Comparison of ENCODE assay signal across 18 cellular contexts in genomic region chr6:67759001-67759400, GRCh38.
DNase-seq lines count a peak whose midpoint lies in the region; TF ChIP-seq lines count a peak whose summit lies in the region.
"Had no signal": no experiment of that assay in that cellular context is flagged by ENCODE, and none has a peak within 500 bp of the region (broad histone marks: within the 10 kb centered on the region; RNA-seq: fewer than 3 reads in every experiment).

No MANE protein-coding gene starts in this region.

- H3K4me1 Mint-ChIP-seq in activated T-helper 2 cell treated with anti-CD3 and anti-CD28 coated beads, Interferon-gamma antibody, Interleukin-2, Interleukin-4, amounts not matched to agents 10 μg/mL and 5 μg/mL and 100 μg/mL, durations not matched to agents 14 hours and 24 hours and 36 hours (ENCODE audit: low read depth) = no peaks in the 10 kb centered on the region
- H3K4me1 Mint-ChIP-seq: B cell; CD4-positive, CD25-positive, alpha-beta regulatory T cell; CD8-positive, alpha-beta memory T cell; IgD-negative memory B cell had no signal

- H3K36me3 ChIP-seq in ACC112 (ENCODE audit: insufficient read depth, low read length) (no peaks in the 10 kb centered on the region), left ventricle myocardium inferior (no peaks in the 10 kb centered on the region)
- H3K36me3 ChIP-seq: BLaER1 treated with 17β-estradiol and CSF1 and Interleukin-3, amounts not matched to agents 10 nM and 100 nM had no signal

- H3K4me3 Mint-ChIP-seq in activated T-helper 2 cell treated with anti-CD3 and anti-CD28 coated beads, Interferon-gamma antibody, Interleukin-2, Interleukin-4, amounts not matched to agents 10 μg/mL and 5 μg/mL and 100 μg/mL, durations not matched to agents 14 hours and 24 hours and 36 hours (ENCODE audit: low read depth) = no peak overlapping the region
- H3K4me3 Mint-ChIP-seq: B cell; CD4-positive, CD25-positive, alpha-beta regulatory T cell; CD8-positive, alpha-beta memory T cell; HFFc6; IgD-negative memory B cell had no signal

- H3K9me3 Mint-ChIP-seq in activated T-helper 2 cell treated with anti-CD3 and anti-CD28 coated beads, Interferon-gamma antibody, Interleukin-2, Interleukin-4, amounts not matched to agents 10 μg/mL and 5 μg/mL and 100 μg/mL, durations not matched to agents 14 hours and 24 hours and 36 hours = peaks cover 11% of the 10 kb centered on the region

- CTCF ChIA-PET in RWPE1 (lab: Yijun Ruan, JAX) = no interaction called here

- no peak for TF ChIP-seq CTCF in RWPE1 (conservative IDR thresholded peaks at IDR 0.05; ENCODE audit: low read depth)
- no peak for TF ChIP-seq CTCF in fibroblast of the aortic adventitia (IDR thresholded peaks at IDR 0.05; ENCODE audit: insufficient read depth, low read length)
- TF ChIP-seq CTCF in left ventricle myocardium inferior (IDR thresholded peaks at IDR 0.05; ENCODE audit: borderline replicate concordance) = no peak

- H3K27me3 ChIP-seq in ACC112 (ENCODE audit: insufficient read depth, low read length) (no peaks in the 10 kb centered on the region), left ventricle myocardium inferior (ENCODE audit: low read depth) (no peaks in the 10 kb centered on the region)
- H3K27me3 ChIP-seq: BLaER1 treated with 17β-estradiol and CSF1 and Interleukin-3, amounts not matched to agents 10 nM and 100 nM had no signal

- H3K79me2 ChIP-seq in ACC112 (ENCODE audit: control insufficient read depth, insufficient read depth, low read length, unreplicated experiment) = no peaks in the 10 kb centered on the region

- no peak overlapping the region for H3K4me3 ChIP-seq in ACC112 (ENCODE audit: low read depth, low read length)
- no peak overlapping the region for H3K4me3 ChIP-seq in fibroblast of the aortic adventitia (ENCODE audit: low read depth, low read length)
- no peak overlapping the region for H3K4me3 ChIP-seq in left ventricle myocardium inferior
- H3K4me3 ChIP-seq: A549; BLaER1 treated with 17β-estradiol and CSF1 and Interleukin-3, amounts not matched to agents 10 nM and 100 nM; GM23248 had no signal

- H3K27ac Mint-ChIP-seq in activated T-helper 2 cell treated with anti-CD3 and anti-CD28 coated beads, Interferon-gamma antibody, Interleukin-2, Interleukin-4, amounts not matched to agents 10 μg/mL and 5 μg/mL and 100 μg/mL, durations not matched to agents 14 hours and 24 hours and 36 hours = no peak overlapping the region
- H3K27ac Mint-ChIP-seq: B cell; CD4-positive, CD25-positive, alpha-beta regulatory T cell; CD8-positive, alpha-beta memory T cell; HFFc6; IgD-negative memory B cell had no signal

- H3K36me3 Mint-ChIP-seq in activated T-helper 2 cell treated with anti-CD3 and anti-CD28 coated beads, Interferon-gamma antibody, Interleukin-2, Interleukin-4, amounts not matched to agents 10 μg/mL and 5 μg/mL and 100 μg/mL, durations not matched to agents 14 hours and 24 hours and 36 hours (ENCODE audit: low read depth) = no peaks in the 10 kb centered on the region
- H3K36me3 Mint-ChIP-seq: CD4-positive, CD25-positive, alpha-beta regulatory T cell; CD8-positive, alpha-beta memory T cell; IgD-negative memory B cell had no signal

- no peaks in the 10 kb centered on the region for H3K27me3 Mint-ChIP-seq in activated T-helper 2 cell treated with anti-CD3 and anti-CD28 coated beads, Interferon-gamma antibody, Interleukin-2, Interleukin-4, amounts not matched to agents 10 μg/mL and 5 μg/mL and 100 μg/mL, durations not matched to agents 14 hours and 24 hours and 36 hours (ENCODE audit: low read depth)
- H3K27me3 Mint-ChIP-seq: B cell; CD8-positive, alpha-beta memory T cell; IgD-negative memory B cell had no signal

- peak; percentile 1 for DNase-seq in RWPE1 (ENCODE audit: low spot score)
- DNase-seq in amniotic epithelial cell (ENCODE audit: low read depth) = peak; percentile 68
- peak; percentile 21 for DNase-seq in fibroblast of the aortic adventitia (ENCODE audit: low read depth)
- DNase-seq in left ventricle myocardium inferior = no peak
- DNase-seq in cerebellar cortex (ENCODE audit: low spot score) = no peak
- DNase-seq in midbrain (lab: John Stamatoyannopoulos, UW) = no peak
- no peak for DNase-seq in activated T-helper 2 cell treated with anti-CD3 and anti-CD28 coated beads, Interferon-gamma antibody, Interleukin-2, Interleukin-4, amounts not matched to agents 10 μg/mL and 5 μg/mL and 100 μg/mL, durations not matched to agents 14 hours and 24 hours and 36 hours (ENCODE audit: low spot score)
- DNase-seq: CD4-positive, CD25-positive, alpha-beta regulatory T cell; CD8-positive, alpha-beta memory T cell; GM23248; HFFc6 had no signal

- POLR2A ChIA-PET in RWPE1 (lab: Yijun Ruan, JAX; ENCODE audit: low non-redundant PET) = no interaction called here

- peaks cover 25% of the 10 kb centered on the region for H3K9me3 ChIP-seq in left ventricle myocardium inferior (replicated peaks)
- H3K9me3 ChIP-seq: A549, Caco-2 had no signal

- intact Hi-C loops in left ventricle myocardium inferior (cut with micrococcal nuclease) = no loop called here
- intact Hi-C loops in activated T-helper 2 cell treated with anti-CD3 and anti-CD28 coated beads, Interferon-gamma antibody, Interleukin-2, Interleukin-4, amounts not matched to agents 10 μg/mL and 5 μg/mL and 100 μg/mL, durations not matched to agents 14 hours and 24 hours and 36 hours (cut with micrococcal nuclease) = no loop called here

- H2AFZ ChIP-seq in ACC112 (ENCODE audit: low read length, unreplicated experiment) = no peak overlapping the region
- H2AFZ ChIP-seq: GM23248 had no signal

- H3K27ac ChIP-seq in ACC112 (ENCODE audit: low read depth, low read length) (peak overlapping the region; percentile 28; the same call in 1 of the 2 replicates), RWPE1 (no peak overlapping the region), left ventricle myocardium inferior (replicated peaks) (no peak overlapping the region)
- H3K27ac ChIP-seq: 22Rv1; A549; BLaER1 treated with 17β-estradiol and CSF1 and Interleukin-3, amounts not matched to agents 10 nM and 100 nM; GM23248 had no signal

- H3K4me1 ChIP-seq in ACC112 (ENCODE audit: control insufficient read depth, insufficient read depth, low read length, unreplicated experiment) (peaks cover 5% of the 10 kb centered on the region), left ventricle myocardium inferior (no peaks in the 10 kb centered on the region)
- H3K4me1 ChIP-seq: A549; BLaER1 treated with 17β-estradiol and CSF1 and Interleukin-3, amounts not matched to agents 10 nM and 100 nM; Caco-2 had no signal

Comparison
In these comparisons a context has a peak if more than half of its experiments do, and no peak if none do; other contexts are left out.
1. DNase-seq: peak in RWPE1 (single experiment), amniotic epithelial cell (single experiment) and fibroblast of the aortic adventitia (single experiment); none in left ventricle myocardium inferior (single experiment), cerebellar cortex (single experiment), midbrain (single experiment) and activated T-helper 2 cell treated with anti-CD3 and anti-CD28 coated beads, Interferon-gamma antibody, Interleukin-2, Interleukin-4, amounts not matched to agents 10 μg/mL and 5 μg/mL and 100 μg/mL, durations not matched to agents 14 hours and 24 hours and 36 hours (single experiment).